Comparison of ENCODE assay signal across 25 cellular contexts in genomic region chr1:232899839-232900238, GRCh38.
"Had no signal": no experiment of that assay in that cellular context is flagged by ENCODE, and none has a peak within 500 bp of the region (broad histone marks: within the 10 kb centered on the region; RNA-seq: fewer than 3 reads in every experiment).

No MANE protein-coding gene starts in this region.

- H3K27me3 ChIP-seq: adrenal gland, MG63 had no signal

- ATAC-seq: activated CD4-positive, alpha-beta T cell treated with anti-CD3 and anti-CD28 coated beads for 36 hours; activated CD8-positive, alpha-beta T cell treated with anti-CD3 and anti-CD28 coated beads for 36 hours; Right ventricle myocardium inferior; T-cell had no signal

- H3K27ac ChIP-seq: PC-9, SK-N-MC, VCaP had no signal

- DNase-seq: activated CD4-positive, alpha-beta T cell treated with anti-CD3 and anti-CD28 coated beads for 36 hours; activated CD4-positive, alpha-beta T cell treated with anti-CD3 and anti-CD28 coated beads, Interleukin-2, amount 50 U/mL, for 1 hour; activated CD8-positive, alpha-beta memory T cell treated with anti-CD3 and anti-CD28 coated beads, Interleukin-2, amount 50 U/mL, for 48 hours; activated CD8-positive, alpha-beta T cell treated with anti-CD3 and anti-CD28 coated beads for 36 hours; activated naive CD4-positive, alpha-beta T cell treated with anti-CD3 and anti-CD28 coated beads, Interleukin-2, amount 50 U/mL, for 16 hours; activated naive CD8-positive, alpha-beta T cell treated with anti-CD3 and anti-CD28 coated beads, Interleukin-2, amount 10 ng/mL, durations not matched to agents 7 days and 5 days; activated T-cell treated with anti-CD3 and anti-CD28 coated beads, Interleukin-2, amount 50 U/mL, for 1 hour; adrenal gland; anterior cingulate cortex; cerebellar nuclear complex; KBM-7; MG63; NCI-H1105; NCI-H1436; NCI-H1694 treated with DMSO at 0.1 percent for 48 hours; NCI-H2029 treated with DMSO at 0.1 percent for 48 hours; NCI-H446; NCI-H524; PC-9; T-cell; T-helper 2 cell; T1000 had no signal

- H3K36me3 Mint-ChIP-seq: T-cell had no signal

- H3K4me3 ChIP-seq: adrenal gland, MG63, PC-9, SK-N-MC had no signal

- H3K27ac Mint-ChIP-seq: activated CD4-positive, alpha-beta T cell treated with anti-CD3 and anti-CD28 coated beads for 36 hours; activated CD8-positive, alpha-beta T cell treated with anti-CD3 and anti-CD28 coated beads for 36 hours; activated naive CD8-positive, alpha-beta T cell treated with anti-CD3 and anti-CD28 coated beads, Interleukin-2, amount 10 ng/mL, durations not matched to agents 7 days and 5 days; T-cell had no signal

- H3K36me3 ChIP-seq: adrenal gland, MG63 had no signal

- H2AFZ ChIP-seq: PC-9 had no signal

- H3K4me2 ChIP-seq: PC-9 had no signal

- H3K9me3 Mint-ChIP-seq: activated CD8-positive, alpha-beta T cell treated with anti-CD3 and anti-CD28 coated beads for 36 hours; T-cell had no signal

- H3K4me1 ChIP-seq: adrenal gland had no signal

- H3K9me3 ChIP-seq: adrenal gland, MG63 had no signal

- H3K4me3 Mint-ChIP-seq: activated CD4-positive, alpha-beta T cell treated with anti-CD3 and anti-CD28 coated beads for 36 hours; activated CD8-positive, alpha-beta T cell treated with anti-CD3 and anti-CD28 coated beads for 36 hours; activated naive CD8-positive, alpha-beta T cell treated with anti-CD3 and anti-CD28 coated beads, Interleukin-2, amount 10 ng/mL, durations not matched to agents 7 days and 5 days; T-cell had no signal

- H3K27me3 Mint-ChIP-seq: activated CD8-positive, alpha-beta T cell treated with anti-CD3 and anti-CD28 coated beads for 36 hours; activated naive CD8-positive, alpha-beta T cell treated with anti-CD3 and anti-CD28 coated beads, Interleukin-2, amount 10 ng/mL, durations not matched to agents 7 days and 5 days had no signal
